Comparison of ENCODE assay signal across 24 cellular contexts in genomic region chr1:25161981-25162380, GRCh38.
"Had no signal": no experiment of that assay in that cellular context is flagged by ENCODE, and none has a peak within 500 bp of the region (broad histone marks: within the 10 kb centered on the region; RNA-seq: fewer than 3 reads in every experiment).

No MANE protein-coding gene starts in this region.

- H3K27ac ChIP-seq: coronary artery, gastroesophageal sphincter, heart right ventricle, left ventricle myocardium inferior, prostate gland, right atrium auricular region, tibial artery had no signal

- H3K36me3 ChIP-seq: gastroesophageal sphincter, heart right ventricle, left ventricle myocardium inferior, prostate gland, right atrium auricular region, tibial artery had no signal

- ATAC-seq: activated CD8-positive, alpha-beta memory T cell treated with anti-CD3 and anti-CD28 coated beads, Interleukin-2, amount 10 ng/mL, durations not matched to agents 7 days and 5 days; esophagus mucosa; gastroesophageal sphincter; heart right ventricle had no signal

- H3K9me3 ChIP-seq: prostate gland had no signal

- H3K9me3 Mint-ChIP-seq: activated CD4-positive, alpha-beta memory T cell treated with anti-CD3 and anti-CD28 coated beads, Interleukin-2, amount 10 ng/mL, durations not matched to agents 7 days and 5 days; activated T-helper 2 cell treated with anti-CD3 and anti-CD28 coated beads, Interferon-gamma antibody, Interleukin-2, Interleukin-4, amounts not matched to agents 10 μg/mL and 5 μg/mL and 100 μg/mL, durations not matched to agents 14 hours and 24 hours and 36 hours; immature natural killer cell had no signal

- H3K27me3 ChIP-seq: right atrium auricular region had no signal

- DNase-seq: activated CD4-positive, alpha-beta memory T cell treated with anti-CD3 and anti-CD28 coated beads, Interleukin-2, amount 10 ng/mL, durations not matched to agents 7 days and 5 days; activated CD4-positive, alpha-beta T cell treated with anti-CD3 and anti-CD28 coated beads for 48 hours; activated CD4-positive, CD25-positive, alpha-beta regulatory T cell; activated CD8-positive, alpha-beta memory T cell treated with anti-CD3 and anti-CD28 coated beads, Interleukin-2, amount 10 ng/mL, durations not matched to agents 7 days and 5 days; activated naive CD4-positive, alpha-beta T cell treated with Interleukin-2 at 50 U/mL for 16 hours; activated naive CD8-positive, alpha-beta T cell treated with anti-CD3 and anti-CD28 coated beads, Interleukin-2, amount 10 ng/mL, durations not matched to agents 7 days and 5 days; anterior cingulate cortex; effector CD4-positive, alpha-beta T cell; heart right ventricle; immature natural killer cell; kidney glomerular epithelial cell; left ventricle myocardium inferior; stimulated activated CD4-positive, alpha-beta T cell treated with anti-CD3 and anti-CD28 coated beads, Interleukin-2, amount 100 ng/mL, for 24 hours; stimulated activated naive CD4-positive, alpha-beta T cell treated with Interleukin-2 at 50 U/mL for 16 hours; substantia nigra; tibial artery had no signal

- H3K27ac Mint-ChIP-seq: activated CD4-positive, alpha-beta memory T cell treated with anti-CD3 and anti-CD28 coated beads, Interleukin-2, amount 10 ng/mL, durations not matched to agents 7 days and 5 days; activated CD8-positive, alpha-beta memory T cell treated with anti-CD3 and anti-CD28 coated beads, Interleukin-2, amount 10 ng/mL, durations not matched to agents 7 days and 5 days; activated naive CD8-positive, alpha-beta T cell treated with anti-CD3 and anti-CD28 coated beads, Interleukin-2, amount 10 ng/mL, durations not matched to agents 7 days and 5 days; activated T-helper 2 cell treated with anti-CD3 and anti-CD28 coated beads, Interferon-gamma antibody, Interleukin-2, Interleukin-4, amounts not matched to agents 10 μg/mL and 5 μg/mL and 100 μg/mL, durations not matched to agents 14 hours and 24 hours and 36 hours; immature natural killer cell had no signal

- H3K36me3 Mint-ChIP-seq: activated CD8-positive, alpha-beta memory T cell treated with anti-CD3 and anti-CD28 coated beads, Interleukin-2, amount 10 ng/mL, durations not matched to agents 7 days and 5 days; activated naive CD8-positive, alpha-beta T cell treated with anti-CD3 and anti-CD28 coated beads, Interleukin-2, amount 10 ng/mL, durations not matched to agents 7 days and 5 days; immature natural killer cell had no signal

- H3K4me3 ChIP-seq: coronary artery, gastroesophageal sphincter, heart right ventricle, left ventricle myocardium inferior, prostate gland, right atrium auricular region, tibial artery had no signal

- H3K4me1 ChIP-seq: gastroesophageal sphincter, heart right ventricle, left ventricle myocardium inferior, prostate gland, right atrium auricular region, tibial artery had no signal

- H3K4me3 Mint-ChIP-seq: activated CD4-positive, alpha-beta memory T cell treated with anti-CD3 and anti-CD28 coated beads, Interleukin-2, amount 10 ng/mL, durations not matched to agents 7 days and 5 days; activated CD8-positive, alpha-beta memory T cell treated with anti-CD3 and anti-CD28 coated beads, Interleukin-2, amount 10 ng/mL, durations not matched to agents 7 days and 5 days; activated naive CD8-positive, alpha-beta T cell treated with anti-CD3 and anti-CD28 coated beads, Interleukin-2, amount 10 ng/mL, durations not matched to agents 7 days and 5 days; central memory CD8-positive, alpha-beta T cell; immature natural killer cell; neural crest cell had no signal

- H3K4me1 Mint-ChIP-seq: activated CD4-positive, alpha-beta memory T cell treated with anti-CD3 and anti-CD28 coated beads, Interleukin-2, amount 10 ng/mL, durations not matched to agents 7 days and 5 days; activated CD8-positive, alpha-beta memory T cell treated with anti-CD3 and anti-CD28 coated beads, Interleukin-2, amount 10 ng/mL, durations not matched to agents 7 days and 5 days; activated naive CD8-positive, alpha-beta T cell treated with anti-CD3 and anti-CD28 coated beads, Interleukin-2, amount 10 ng/mL, durations not matched to agents 7 days and 5 days; central memory CD8-positive, alpha-beta T cell; immature natural killer cell had no signal
